Comparison of ENCODE assay signal across 11 cellular contexts in the genomic region with DNA sequence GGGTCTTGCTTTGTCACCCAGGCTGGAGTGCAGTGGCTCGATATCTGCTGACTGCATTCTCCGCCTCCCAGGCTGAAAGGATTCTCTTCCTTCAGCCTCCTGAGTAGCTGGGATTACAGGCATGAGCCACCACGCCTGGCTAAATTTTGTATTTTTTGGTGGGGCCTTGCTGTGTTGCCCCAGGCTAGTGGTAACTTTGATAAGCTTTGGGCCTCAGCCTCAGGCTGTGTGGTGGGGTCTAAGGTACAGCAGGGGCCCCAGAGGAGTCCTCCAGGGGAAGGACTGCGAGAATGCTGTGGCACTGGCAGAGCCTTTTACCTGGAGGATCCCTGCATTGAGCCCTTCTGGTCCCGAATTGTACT. TPM values are rescaled to one million over a fixed set of nuclear protein-coding genes. Genes with fewer than 3 reads are reported as not detected.
A peak's percentile ranks its signal among the peaks of the same experiment; 100 is the strongest.
DNase-seq lines count a peak whose midpoint lies in the region; ATAC-seq, FAIRE-seq and TF ChIP-seq lines count a peak whose summit lies in the region.
"Had no signal": no experiment of that assay in that cellular context is flagged by ENCODE, and none has a peak within 500 bp of the region (broad histone marks: within the 10 kb centered on the region; RNA-seq: fewer than 3 reads in every experiment).

No MANE protein-coding gene starts in this region.

- no peak for TF ChIP-seq CTCF in cardiac muscle cell (IDR thresholded peaks at IDR 0.05; ENCODE audit: low read depth, low read length)
- TF ChIP-seq CTCF in HepG2 (CRISPR knock-in tag; IDR thresholded peaks at IDR 0.05): no peak
- peak; percentile 3 for TF ChIP-seq CTCF in type B pancreatic cell (conservative IDR thresholded peaks at IDR 0.05)
- no peak for TF ChIP-seq CTCF in GM10248 (IDR thresholded peaks at IDR 0.05; ENCODE audit: control extremely low read depth, extremely low read depth, low read depth, missing control alignments)
- TF ChIP-seq CTCF in ovary (IDR thresholded peaks at IDR 0.05): no peak

- intact Hi-C loops in cardiac septum (cut with DNase I): no loop called here
- intact Hi-C loops in HepG2 (cut with micrococcal nuclease; ENCODE audit: unreplicated experiment): no loop called here
- intact Hi-C loops in ovary (cut with DNase I): no loop called here

- peak overlapping the region; percentile 73 for H3K4me2 ChIP-seq in HepG2 (ENCODE audit: low read depth, low read length)
- H3K4me2 ChIP-seq: KMS-11 had no signal

- no peak for ATAC-seq in HepG2

- peaks cover 86% of the 10 kb centered on the region for H3K79me2 ChIP-seq in HepG2 (ENCODE audit: insufficient read depth, low read length)

- no peak for TF ChIP-seq RAD21 in HepG2 (CRISPR knock-in tag; IDR thresholded peaks at IDR 0.05)

- peak overlapping the region; percentile 93 for H3K27ac Mint-ChIP-seq in type B pancreatic cell

- no peak overlapping the region for H3K9ac ChIP-seq in SK-N-MC (ENCODE audit: insufficient read length)
- peak overlapping the region; percentile 50 for H3K9ac ChIP-seq in HepG2 (ENCODE audit: insufficient read depth, low read depth, low read length)
- H3K9ac ChIP-seq: KMS-11 had no signal

- POLR2A ChIA-PET in HepG2 (lab: Yijun Ruan, JAX): interaction anchor here (1.4 to 3.1 kb wide), 6 partner anchors 13 to 101 kb away, joined by 4 to 10 read pairs (median 6); a partner anchor contains a TSS
- POLR2A ChIA-PET in GM10248 (lab: Yijun Ruan, JAX): interaction anchor here (0.6 to 2.0 kb wide), 5 partner anchors 11 to 305 kb away, joined by 3 to 7 read pairs (median 3); a partner anchor contains a TSS

- peak overlapping the region; percentile 95 for H3K27ac ChIP-seq in cardiac muscle cell
- H3K27ac ChIP-seq in SK-N-MC: peak overlapping the region; percentile 60
- H3K27ac ChIP-seq in HepG2 (ENCODE audit: extremely low read length, insufficient read depth, low read length): peak overlapping the region; percentile 96
- no peak overlapping the region for H3K27ac ChIP-seq in ovary
- H3K27ac ChIP-seq: KMS-11 had no signal

- H3K4me3 ChIP-seq in cardiac muscle cell (no peak overlapping the region), SK-N-MC (no peak overlapping the region; the same call in 1 of the 2 replicates), HepG2 (replicated peaks in 1 of 3; ENCODE audit: insufficient read depth in 1 of 3, low read depth in 2 of 3, low read length in 3 of 3) (peak overlapping the region; percentile 20 to 58 (median 39); a peak in 5 of 6 replicates), ovary (no peak overlapping the region)

- no peak overlapping the region for H2AFZ ChIP-seq in HepG2 (ENCODE audit: low read length)

- H4K20me1 ChIP-seq in HepG2 (ENCODE audit: insufficient read depth, low read length): peaks cover 39% of the 10 kb centered on the region

- H3K4me3 Mint-ChIP-seq in type B pancreatic cell: no peak overlapping the region

- DNase-seq in cardiac muscle cell (ENCODE audit: low read depth in 1 of 2, low spot score in 1 of 2): no peak
- DNase-seq in cardiac septum (ENCODE audit: low spot score): no peak
- no peak for DNase-seq in SK-N-MC (ENCODE audit: low read depth, low spot score)
- no peak for DNase-seq in HepG2 (ENCODE audit: low spot score)
- DNase-seq in type B pancreatic cell (ENCODE audit: extremely low spot score, unreplicated experiment): no peak
- DNase-seq in GM10248 (ENCODE audit: extremely low spot score): no peak
- no peak for DNase-seq in SHP77 treated with DMSO at 0.1 percent for 48 hours (lab: John Stamatoyannopoulos, UW)
- DNase-seq in ovary: no peak
- DNase-seq: C1 segment of cervical spinal cord, kidney glomerular epithelial cell had no signal

- in situ Hi-C loops in HepG2 (cut with HindIII; ENCODE audit: extremely low pct_ligation_motif_present, low pct_unique_long_range_greater_than_20kb): loop anchor here (5.0 kb wide), 1 partner anchor 41 kb away; no protein-coding TSS in a partner anchor

- no peaks in the 10 kb centered on the region for H3K27me3 Mint-ChIP-seq in type B pancreatic cell

- H3K27me3 ChIP-seq in cardiac muscle cell (no peaks in the 10 kb centered on the region), HepG2 (ENCODE audit: control insufficient read depth in 1 of 2, insufficient read depth in 2 of 2, low read length in 2 of 2) (no peaks in the 10 kb centered on the region), ovary (no peaks in the 10 kb centered on the region)

- no peaks in the 10 kb centered on the region for H3K9me3 Mint-ChIP-seq in type B pancreatic cell

- peaks cover 40% of the 10 kb centered on the region for H3K4me1 Mint-ChIP-seq in type B pancreatic cell (ENCODE audit: unreplicated experiment)

- H3K4me1 ChIP-seq in cardiac muscle cell (ENCODE audit: low read depth) (peaks cover 68% of the 10 kb centered on the region), HepG2 (ENCODE audit: insufficient read depth, low read length) (peaks cover 84% of the 10 kb centered on the region), ovary (ENCODE audit: insufficient read depth) (peaks cover 46% of the 10 kb centered on the region)

- FAIRE-seq in HepG2 (lab: Jason Lieb, UNC): no peak

- no peaks in the 10 kb centered on the region for H3K9me3 ChIP-seq in cardiac muscle cell (ENCODE audit: low read depth)
- no peaks in the 10 kb centered on the region for H3K9me3 ChIP-seq in SK-N-MC (ENCODE audit: low read depth, low read length)
- H3K9me3 ChIP-seq in HepG2 (ENCODE audit: low read length): no peaks in the 10 kb centered on the region
- H3K9me3 ChIP-seq in ovary: no peaks in the 10 kb centered on the region

- no peaks in the 10 kb centered on the region for H3K36me3 ChIP-seq in cardiac muscle cell
- H3K36me3 ChIP-seq in SK-N-MC (ENCODE audit: insufficient read depth, low read length): peaks cover 4% of the 10 kb centered on the region; the same call in 1 of the 2 replicates
- peaks cover under 1 to 7% of the 10 kb centered on the region in 2 experiments; a peak in 3 of 5 replicates for H3K36me3 ChIP-seq in HepG2 (replicated peaks in 1 of 2; ENCODE audit: control insufficient read depth in 1 of 2, insufficient read depth in 2 of 2, low read length in 2 of 2)
- H3K36me3 ChIP-seq in ovary: no peaks in the 10 kb centered on the region

- BruUV-seq in HepG2 (replicated peaks; lab: Mats Ljungman, UMichigan): TSS peak; percentile 36

- 51% methylated on average over 3 of the region's 5 CpGs for WGBS in HepG2 (ENCODE audit: low lambda C conversion rate)
- WGBS in ovary, 3 donors: 85 to 92% (median 88%) methylated on average over 5 of the region's 5 CpGs

- CTCF ChIA-PET in HepG2 (lab: Yijun Ruan, JAX; ENCODE audit: low intra/inter-chr PET ratio, low total read pairs): no interaction called here
- CTCF ChIA-PET in GM10248 (lab: Yijun Ruan, JAX): interaction anchor here (1.0 to 2.1 kb wide), 9 partner anchors 12 to 250 kb away, joined by 3 to 8 read pairs (median 5); a partner anchor contains a TSS

- TF ChIP-seq EP300 in HepG2 (IDR thresholded peaks at IDR 0.05; ENCODE audit: low read depth in 2 of 2, low read length in 2 of 2) (no peak), HepG2 (CRISPR knock-in tag; IDR thresholded peaks at IDR 0.05; ENCODE audit: borderline replicate concordance) (no peak), ovary (IDR thresholded peaks at IDR 0.05) (no peak)

- peaks cover 4% of the 10 kb centered on the region for H3K36me3 Mint-ChIP-seq in type B pancreatic cell

- TF ChIP-seq POLR2A in HepG2 (IDR thresholded peaks at IDR 0.05; ENCODE audit: insufficient read depth in 1 of 2, low read depth in 2 of 2, low read length in 2 of 2): no peak
- no peak for TF ChIP-seq POLR2A in ovary (IDR thresholded peaks at IDR 0.05)

RNA-seq across cellular contexts. Expression of a gene that starts 7.2 kb away (rescaled TPM):
- 25.3 and 53.8 TPM in 2 replicates for total RNA-seq in cardiac muscle cell
- polyA plus RNA-seq in cardiac muscle cell: 15.6 and 19.1 TPM in 2 replicates
- 15.2 TPM for total RNA-seq in cardiac septum
- total RNA-seq in HepG2 (2016; rRNA removed; fragmentation: Illumina TruSeq; extraction: Trizol): 7.5 and 9.7 TPM in 2 replicates
- total RNA-seq in HepG2 (2016; cell fraction: cytosol; rRNA removed; fragmentation: Illumina TruSeq; extraction: Trizol; ENCODE audit: low read depth): 20.6 and 20.7 TPM in 2 replicates
- 6.4 and 8.2 TPM in 2 replicates for total RNA-seq in HepG2 (2016; cell fraction: insoluble cytoplasmic fraction; rRNA removed; fragmentation: Illumina TruSeq; extraction: Trizol)
- total RNA-seq in HepG2 (2016; cell fraction: membrane; rRNA removed; fragmentation: Illumina TruSeq; extraction: Trizol): 12.0 and 15.8 TPM in 2 replicates
- 12.3 and 14.9 TPM in 2 replicates for total RNA-seq in HepG2 (2016; cell fraction: nucleus; rRNA removed; fragmentation: Illumina TruSeq; extraction: Trizol)
- 14.6 and 17.9 TPM in 2 replicates for polyA plus RNA-seq in HepG2 (2011; rRNA removed)
- polyA plus RNA-seq in HepG2 (2011; cell fraction: cytosol; rRNA removed): 6.1 and 9.5 TPM in 2 replicates
- 138 and 210 TPM in 2 replicates for polyA plus RNA-seq in HepG2 (2011; cell fraction: nucleus; rRNA removed)
- polyA plus RNA-seq in HepG2 (2012): 22.3 and 23.3 TPM in 2 replicates
- 2.5 and 3.3 TPM in 2 replicates for polyA plus RNA-seq in HepG2 (2016; cell fraction: cytosol; fragmentation: Illumina TruSeq; extraction: Trizol; ENCODE audit: low read depth)
- 10.5 and 15.3 TPM in 2 replicates for polyA plus RNA-seq in HepG2 (2016; cell fraction: insoluble cytoplasmic fraction; fragmentation: Illumina TruSeq; extraction: Trizol; ENCODE audit: low read depth)
- 7.1 TPM in 2 replicates for polyA plus RNA-seq in HepG2 (2016; cell fraction: membrane; fragmentation: Illumina TruSeq; extraction: Trizol; ENCODE audit: low read depth)
- polyA plus RNA-seq in HepG2 (2016; cell fraction: nucleus; fragmentation: Illumina TruSeq; extraction: Trizol; ENCODE audit: insufficient read depth, low read depth): 76.0 and 84.3 TPM in 2 replicates
- 36.8 and 45.6 TPM in 2 replicates for polyA minus RNA-seq in HepG2 (2011; rRNA and poly(A)+ RNA removed; ENCODE audit: low replicate concordance)
- polyA minus RNA-seq in HepG2 (2011; cell fraction: cytosol; rRNA and poly(A)+ RNA removed): 21.6 and 26.0 TPM in 2 replicates
- polyA minus RNA-seq in HepG2 (2011; cell fraction: nucleus; rRNA and poly(A)+ RNA removed): 30.1 and 31.9 TPM in 2 replicates
- total RNA-seq in type B pancreatic cell (ENCODE audit: low replicate concordance): 68.8 and 76.3 TPM in 2 replicates
- total RNA-seq in ovary: 10 to 100 TPM in 6 of 7 donors, 1 to 10 TPM in 1; 6.7 to 28.9 (median 21.3) TPM
- 1 to 10 TPM; 2.4 to 5.4 TPM for polyA plus RNA-seq in ovary

RNA-seq across cellular contexts. Expression of a gene that starts 19.6 kb away (rescaled TPM):
- total RNA-seq in cardiac muscle cell (118 and 125 TPM in 2 replicates), cardiac septum (89.0 TPM), HepG2 (2016; rRNA removed; fragmentation: Illumina TruSeq; extraction: Trizol) (73.5 and 82.6 TPM in 2 replicates), type B pancreatic cell (ENCODE audit: low replicate concordance) (127 and 139 TPM in 2 replicates), ovary (100 to 1,000 TPM in 1 of 7 donors, 10 to 100 TPM in 6; 36.7 to 102 (median 75.4) TPM)
- polyA plus RNA-seq in cardiac muscle cell (112 and 115 TPM in 2 replicates), HepG2 (2011; rRNA removed) (68.0 and 78.6 TPM in 2 replicates), ovary (10 to 100 TPM; 43.5 to 49.9 TPM)
- total RNA-seq in HepG2 (2016; cell fraction: cytosol; rRNA removed; fragmentation: Illumina TruSeq; extraction: Trizol; ENCODE audit: low read depth): 30.1 and 33.5 TPM in 2 replicates
- total RNA-seq in HepG2 (2016; cell fraction: insoluble cytoplasmic fraction; rRNA removed; fragmentation: Illumina TruSeq; extraction: Trizol): 55.4 and 84.4 TPM in 2 replicates
- total RNA-seq in HepG2 (2016; cell fraction: membrane; rRNA removed; fragmentation: Illumina TruSeq; extraction: Trizol): 61.4 and 65.9 TPM in 2 replicates
- total RNA-seq in HepG2 (2016; cell fraction: nucleus; rRNA removed; fragmentation: Illumina TruSeq; extraction: Trizol): 44.7 and 54.3 TPM in 2 replicates
- 50.1 and 66.2 TPM in 2 replicates for polyA plus RNA-seq in HepG2 (2011; cell fraction: cytosol; rRNA removed)
- 236 and 270 TPM in 2 replicates for polyA plus RNA-seq in HepG2 (2011; cell fraction: nucleus; rRNA removed)
- 61.5 and 82.7 TPM in 2 replicates for polyA plus RNA-seq in HepG2 (2012)
- 11.6 and 13.9 TPM in 2 replicates for polyA plus RNA-seq in HepG2 (2016; cell fraction: cytosol; fragmentation: Illumina TruSeq; extraction: Trizol; ENCODE audit: low read depth)
- polyA plus RNA-seq in HepG2 (2016; cell fraction: insoluble cytoplasmic fraction; fragmentation: Illumina TruSeq; extraction: Trizol; ENCODE audit: low read depth): 71.2 and 87.4 TPM in 2 replicates
- polyA plus RNA-seq in HepG2 (2016; cell fraction: membrane; fragmentation: Illumina TruSeq; extraction: Trizol; ENCODE audit: low read depth): 38.5 and 41.5 TPM in 2 replicates
- 139 and 143 TPM in 2 replicates for polyA plus RNA-seq in HepG2 (2016; cell fraction: nucleus; fragmentation: Illumina TruSeq; extraction: Trizol; ENCODE audit: insufficient read depth, low read depth)
- polyA minus RNA-seq in HepG2 (2011; rRNA and poly(A)+ RNA removed; ENCODE audit: low replicate concordance): 72.3 and 142 TPM in 2 replicates
- 54.0 and 70.6 TPM in 2 replicates for polyA minus RNA-seq in HepG2 (2011; cell fraction: cytosol; rRNA and poly(A)+ RNA removed)
- 44.3 and 51.8 TPM in 2 replicates for polyA minus RNA-seq in HepG2 (2011; cell fraction: nucleus; rRNA and poly(A)+ RNA removed)

Comparison
In these comparisons a context has a peak if more than half of its experiments do, and no peak if none do; other contexts are left out.
1. H3K27ac ChIP-seq: peak in cardiac muscle cell (single experiment), SK-N-MC (single experiment) and HepG2 (single experiment); none in ovary (0 of 2).
2. H3K4me3 ChIP-seq: peak in HepG2 (3 of 3); none in cardiac muscle cell (single experiment), SK-N-MC (single experiment) and ovary (single experiment).